14 cellular contexts compared by ENCODE assay signal in genomic region chr9:135251996-135252760, GRCh38.
"Had no signal": no experiment of that assay in that cellular context is flagged by ENCODE, and none has a peak within 500 bp of the region (broad histone marks: within the 10 kb centered on the region; RNA-seq: fewer than 3 reads in every experiment).

No MANE protein-coding gene starts in this region.

- H3K9me3 ChIP-seq: esophagus squamous epithelium, pancreas, thyroid gland had no signal

- H3K27me3 Mint-ChIP-seq: activated CD4-positive, alpha-beta T cell treated with anti-CD3 and anti-CD28 coated beads, Interleukin-2, amount 10 ng/mL, durations not matched to agents 7 days and 5 days had no signal

- H3K27me3 ChIP-seq: pancreas, thyroid gland had no signal

- H3K27ac Mint-ChIP-seq: activated CD4-positive, alpha-beta T cell treated with anti-CD3 and anti-CD28 coated beads, Interleukin-2, amount 10 ng/mL, durations not matched to agents 7 days and 5 days; activated naive CD4-positive, alpha-beta T cell treated with anti-CD3 and anti-CD28 coated beads, Interleukin-2, amount 50 U/mL, for 72 hours; activated T-cell treated with anti-CD3 and anti-CD28 coated beads, Interleukin-2, amount 50 U/mL, for 24 hours; stimulated activated effector memory CD8-positive, alpha-beta T cell treated with anti-CD3 and anti-CD28 coated beads, Interleukin-12 subunit alpha, Interleukin-12 subunit beta, amount 100 ng/mL, for 72 hours; T-cell had no signal

- H3K4me1 Mint-ChIP-seq: activated CD4-positive, alpha-beta T cell treated with anti-CD3 and anti-CD28 coated beads, Interleukin-2, amount 10 ng/mL, durations not matched to agents 7 days and 5 days; stimulated activated effector memory CD8-positive, alpha-beta T cell treated with anti-CD3 and anti-CD28 coated beads, Interleukin-12 subunit alpha, Interleukin-12 subunit beta, amount 100 ng/mL, for 72 hours; T-cell had no signal

- FAIRE-seq: pancreas, small intestine had no signal

- H3K4me3 ChIP-seq: esophagus squamous epithelium, pancreas, thyroid gland had no signal

- H3K9me3 Mint-ChIP-seq: activated CD4-positive, alpha-beta T cell treated with anti-CD3 and anti-CD28 coated beads, Interleukin-2, amount 10 ng/mL, durations not matched to agents 7 days and 5 days; activated naive CD4-positive, alpha-beta T cell treated with anti-CD3 and anti-CD28 coated beads, Interleukin-2, amount 50 U/mL, for 72 hours; activated T-cell treated with anti-CD3 and anti-CD28 coated beads, Interleukin-2, amount 50 U/mL, for 24 hours; nephron progenitor cell; stimulated activated effector memory CD8-positive, alpha-beta T cell treated with anti-CD3 and anti-CD28 coated beads, Interleukin-12 subunit alpha, Interleukin-12 subunit beta, amount 100 ng/mL, for 72 hours; T-cell had no signal

- DNase-seq: activated CD4-positive, alpha-beta T cell treated with anti-CD3 and anti-CD28 coated beads, Interleukin-2, amount 10 ng/mL, durations not matched to agents 7 days and 5 days; activated effector memory CD4-positive, alpha-beta T cell treated with Interleukin-2 at 50 U/mL for 16 hours; activated T-cell treated with anti-CD3 and anti-CD28 coated beads, Interleukin-2, amount 50 U/mL, for 24 hours; amniotic stem cell; esophagus squamous epithelium; foreskin fibroblast; nephron progenitor cell; small intestine; T-cell; thyroid gland had no signal

- ATAC-seq: activated naive CD4-positive, alpha-beta T cell treated with anti-CD3 and anti-CD28 coated beads, Interleukin-2, amount 50 U/mL, for 72 hours; left lobe of liver; pancreas; stimulated activated effector memory CD8-positive, alpha-beta T cell treated with anti-CD3 and anti-CD28 coated beads, Interleukin-12 subunit alpha, Interleukin-12 subunit beta, amount 100 ng/mL, for 72 hours; T-cell had no signal

- H3K27ac ChIP-seq: esophagus squamous epithelium, pancreas, thyroid gland had no signal

- H3K4me3 Mint-ChIP-seq: activated CD4-positive, alpha-beta T cell treated with anti-CD3 and anti-CD28 coated beads, Interleukin-2, amount 10 ng/mL, durations not matched to agents 7 days and 5 days; activated T-cell treated with anti-CD3 and anti-CD28 coated beads, Interleukin-2, amount 50 U/mL, for 24 hours; stimulated activated effector memory CD8-positive, alpha-beta T cell treated with anti-CD3 and anti-CD28 coated beads, Interleukin-12 subunit alpha, Interleukin-12 subunit beta, amount 100 ng/mL, for 72 hours; T-cell had no signal

- H3K4me1 ChIP-seq: thyroid gland had no signal

- H3K36me3 Mint-ChIP-seq: activated naive CD4-positive, alpha-beta T cell treated with anti-CD3 and anti-CD28 coated beads, Interleukin-2, amount 50 U/mL, for 72 hours; stimulated activated effector memory CD8-positive, alpha-beta T cell treated with anti-CD3 and anti-CD28 coated beads, Interleukin-12 subunit alpha, Interleukin-12 subunit beta, amount 100 ng/mL, for 72 hours; T-cell had no signal

- H3K36me3 ChIP-seq: esophagus squamous epithelium, pancreas, thyroid gland had no signal
